In the genomic region with DNA sequence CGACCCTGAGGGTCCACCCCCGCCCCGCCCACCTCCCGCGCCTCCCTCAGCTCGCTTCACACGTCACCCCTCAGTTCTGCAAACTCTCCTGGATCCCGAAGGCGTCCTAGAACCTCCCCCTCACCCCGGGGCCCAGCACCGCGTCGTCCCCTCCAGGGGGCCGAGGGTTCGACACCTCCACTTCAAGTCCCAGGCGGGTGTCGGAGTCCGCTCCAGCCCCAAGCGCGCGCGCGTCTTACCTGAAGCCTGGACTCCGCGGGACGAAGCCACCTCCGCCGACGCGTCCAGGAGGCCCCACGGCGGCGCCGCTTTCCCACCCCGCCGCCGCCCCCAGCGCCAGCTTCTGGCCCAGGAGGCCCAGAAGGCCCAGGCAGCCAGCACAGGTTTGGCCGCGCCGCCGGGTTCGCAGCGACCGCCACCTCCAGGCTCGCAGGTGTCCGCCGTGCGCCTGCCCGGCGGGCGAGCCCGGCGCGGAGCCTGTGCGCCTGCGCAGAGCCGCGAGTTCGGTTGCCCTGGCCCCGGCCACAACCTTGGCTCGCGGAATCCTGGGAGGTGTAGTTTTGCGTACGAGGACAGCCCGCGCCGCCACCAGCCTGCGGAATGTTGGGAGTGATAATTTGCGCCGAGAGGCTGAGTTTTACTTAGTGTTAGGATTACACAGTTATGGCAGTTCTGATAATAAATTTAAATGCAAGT, we compare ENCODE assay signal across 8 cellular contexts. TPM values are rescaled to one million over a fixed set of nuclear protein-coding genes. Genes with fewer than 3 reads are reported as not detected.
DNase-seq lines count a peak whose midpoint lies in the region; ATAC-seq, FAIRE-seq and TF ChIP-seq lines count a peak whose summit lies in the region.

A gene (minus strand): TSS at position 483 of the 696 bp plus-strand sequence. CDS start 24,648 bp downstream, outside the sequence.

- H3K4me3 ChIP-seq in NT2/D1 (ENCODE audit: insufficient read length, low read depth) (peak within 1 kb of the TSS; percentile 72), endothelial cell of umbilical vein (replicated peaks in 1 of 3; ENCODE audit: insufficient read depth in 1 of 3, low read depth in 1 of 3, low read length in 3 of 3) (peak within 1 kb of the TSS; percentile 62 to 71 (median 68))

- H2AFZ ChIP-seq in endothelial cell of umbilical vein (ENCODE audit: low read depth, low read length): peak within 1 kb of the TSS; percentile 98

- no peaks in the 10 kb centered on the region for H3K9me1 ChIP-seq in endothelial cell of umbilical vein (replicated peaks; ENCODE audit: control insufficient read depth, extremely low read depth, insufficient read depth, low read length)

- H3K27ac ChIP-seq in endothelial cell of umbilical vein (ENCODE audit: insufficient read depth, low read depth, low read length): no peak within 1 kb of the TSS

- peaks cover 4% of the 10 kb centered on the region for H3K9me3 Mint-ChIP-seq in mesothelial cell of epicardium

- no peaks in the 10 kb centered on the region for H3K36me3 Mint-ChIP-seq in mesothelial cell of epicardium

- FAIRE-seq in endothelial cell of umbilical vein (lab: Jason Lieb, UNC): peak; percentile 87

- intact Hi-C loops in endothelial cell of umbilical vein (cut with micrococcal nuclease): no loop called here

- no peaks in the 10 kb centered on the region for H3K36me3 ChIP-seq in NT2/D1 (ENCODE audit: insufficient read depth, insufficient read length, low read length)
- no peaks in the 10 kb centered on the region for H3K36me3 ChIP-seq in endothelial cell of umbilical vein (ENCODE audit: control insufficient read depth in 2 of 2, extremely low read depth in 1 of 2, insufficient read depth in 2 of 2, low read length in 2 of 2)

- peaks cover 23% of the 10 kb centered on the region for H3K27me3 Mint-ChIP-seq in mesothelial cell of epicardium (ENCODE audit: low read depth)

- peak within 1 kb of the TSS; percentile 98 for H3K4me2 ChIP-seq in endothelial cell of umbilical vein (ENCODE audit: insufficient read depth, low read length)

- H3K4me1 ChIP-seq in NT2/D1 (ENCODE audit: insufficient read depth, insufficient read length): peaks cover 4% of the 10 kb centered on the region
- peaks cover 4% of the 10 kb centered on the region for H3K4me1 ChIP-seq in endothelial cell of umbilical vein (ENCODE audit: control insufficient read depth, extremely low read depth, insufficient read depth, low read length)

- CTCF ChIA-PET in endothelial cell of umbilical vein (lab: Charles Lee): interaction anchor here (0.6 to 1.4 kb wide), 3 partner anchors 16 to 144 kb away, joined by 3 to 4 read pairs (median 3); no protein-coding TSS in a partner anchor

- TF ChIP-seq CTCF in endothelial cell of umbilical vein (IDR thresholded peaks at IDR 0.05; ENCODE audit: extremely low read depth in 1 of 2, insufficient read depth in 1 of 2, low read depth in 1 of 2, low read length in 2 of 2) (no peak), mesothelial cell of epicardium (IDR thresholded peaks at IDR 0.05; ENCODE audit: unreplicated experiment) (no peak)

- H4K20me1 ChIP-seq in endothelial cell of umbilical vein (replicated peaks; ENCODE audit: control insufficient read depth, extremely low read depth, insufficient read depth, low read length): no peaks in the 10 kb centered on the region

- DNase-seq in C1 segment of cervical spinal cord (lab: John Stamatoyannopoulos, UW) (peak in 13 of 14 donors; percentile 44 to 90 (median 80)), HT-29 (ENCODE audit: low spot score) (peak; percentile 75), NT2/D1 (ENCODE audit: low read depth, low spot score) (peak; percentile 74), activated T-cell treated with anti-CD3 and anti-CD28 coated beads for 1 hour (ENCODE audit: low read depth) (peak; percentile 81), endothelial cell of umbilical vein (ENCODE audit: low read depth, low spot score) (peak; percentile 89), mesothelial cell of epicardium (ENCODE audit: low spot score in 2 of 2, unreplicated experiment in 2 of 2) (peak; percentile 78 to 91)
- peak; percentile 75 for DNase-seq in stimulated activated CD8-positive, alpha-beta memory T cell treated with anti-CD3 and anti-CD28 coated beads, Interleukin-15, amount 100 ng/mL, for 1 hour (ENCODE audit: low read depth)

- H3K4me3 Mint-ChIP-seq in mesothelial cell of epicardium: peak within 1 kb of the TSS; percentile 68

- H3K9me3 ChIP-seq in NT2/D1 (ENCODE audit: insufficient read depth, low read length) (no peaks in the 10 kb centered on the region), endothelial cell of umbilical vein (replicated peaks; ENCODE audit: control insufficient read depth, insufficient read depth, low read length) (no peaks in the 10 kb centered on the region)

- TF ChIP-seq POLR2A in endothelial cell of umbilical vein (IDR thresholded peaks at IDR 0.05; ENCODE audit: low read depth, low read length): no peak

- H3K27ac Mint-ChIP-seq in mesothelial cell of epicardium: no peak within 1 kb of the TSS

- POLR2A ChIA-PET in endothelial cell of umbilical vein (lab: Charles Lee): no interaction called here

- H3K9ac ChIP-seq in NT2/D1 (ENCODE audit: insufficient read length, low read depth): peak within 1 kb of the TSS; percentile 79
- peak within 1 kb of the TSS; percentile 57 for H3K9ac ChIP-seq in endothelial cell of umbilical vein (replicated peaks; ENCODE audit: extremely low read depth, insufficient read depth, low read length)

- H3K4me1 Mint-ChIP-seq in mesothelial cell of epicardium: peaks cover 10% of the 10 kb centered on the region

- H3K27me3 ChIP-seq in NT2/D1 (ENCODE audit: insufficient read depth, insufficient read length) (peaks cover 21% of the 10 kb centered on the region), endothelial cell of umbilical vein (ENCODE audit: control insufficient read depth in 2 of 2, insufficient read depth in 2 of 2, low read length in 2 of 2) (no peaks in the 10 kb centered on the region)

- ATAC-seq in GM19455 (IDR thresholded peaks at IDR 0.05; ENCODE audit: unreplicated experiment): peak; percentile 91

- dilution Hi-C loops in endothelial cell of umbilical vein (cut with MboI; ENCODE audit: extremely low pct_ligation_motif_present, low sequenced_read_pairs): no loop called here

- H3K79me2 ChIP-seq in endothelial cell of umbilical vein (ENCODE audit: control insufficient read depth, insufficient read depth, low read length): no peaks in the 10 kb centered on the region

- BruUV-seq in endothelial cell of umbilical vein (replicated peaks; lab: Mats Ljungman, UMichigan): no TSS peak

TF ChIP-seq in endothelial cell of umbilical vein, 7 proteins besides CTCF, POLR2A, EP300 and RAD21:
- TF ChIP-seq, protein P1, sequence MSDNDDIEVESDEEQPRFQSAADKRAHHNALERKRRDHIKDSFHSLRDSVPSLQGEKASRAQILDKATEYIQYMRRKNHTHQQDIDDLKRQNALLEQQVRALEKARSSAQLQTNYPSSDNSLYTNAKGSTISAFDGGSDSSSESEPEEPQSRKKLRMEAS (IDR thresholded peaks at IDR 0.05; ENCODE audit: insufficient read depth, insufficient read length): no peak
- TF ChIP-seq FOS (IDR thresholded peaks at IDR 0.05; ENCODE audit: borderline replicate concordance, insufficient read depth, low read length) (no peak), MYC (IDR thresholded peaks at IDR 0.05; ENCODE audit: low read depth, low read length) (no peak), EZH2 (IDR thresholded peaks at IDR 0.05; ENCODE audit: borderline replicate concordance, low read depth, low read length, severe bottlenecking) (no peak), POLR2AphosphoS5 (IDR thresholded peaks at IDR 0.05; ENCODE audit: insufficient read depth, low read depth, low read length) (no peak), JUN (IDR thresholded peaks at IDR 0.05; ENCODE audit: borderline replicate concordance, insufficient read depth, insufficient read length, low read depth) (no peak), GATA2 (IDR thresholded peaks at IDR 0.05; ENCODE audit: insufficient read depth, insufficient read length, low read depth, low read length) (no peak)

RNA-seq across cellular contexts. Expression of the gene that starts here (rescaled TPM):
- 17.2 and 18.0 TPM in 2 replicates for total RNA-seq in HT-29 (2014; rRNA removed; shearing (Covaris generic))
- total RNA-seq in endothelial cell of umbilical vein: 6.4 and 9.1 TPM in 2 replicates
- 16.3 and 19.0 TPM in 2 replicates for polyA plus RNA-seq in endothelial cell of umbilical vein
- 10.6 and 10.7 TPM in 2 replicates for polyA plus RNA-seq in endothelial cell of umbilical vein (2011; cell fraction: cytosol; rRNA removed)
- polyA plus RNA-seq in endothelial cell of umbilical vein (2011; cell fraction: nucleus; rRNA removed): 5.5 and 6.8 TPM in 2 replicates
- polyA plus RNA-seq in endothelial cell of umbilical vein (2012): 4.6 and 6.0 TPM in 2 replicates
- 5.6 and 8.0 TPM in 2 replicates for polyA minus RNA-seq in endothelial cell of umbilical vein
- 5.3 TPM for polyA minus RNA-seq in endothelial cell of umbilical vein (2011; cell fraction: cytosol; rRNA and poly(A)+ RNA removed)
- polyA minus RNA-seq in endothelial cell of umbilical vein (2011; cell fraction: nucleus; rRNA and poly(A)+ RNA removed): 1.8 and 2.1 TPM in 2 replicates
- total RNA-seq in mesothelial cell of epicardium: 18.6 to 20.5 TPM (median 19.2 TPM) in 3 replicates
